In the genomic region with DNA sequence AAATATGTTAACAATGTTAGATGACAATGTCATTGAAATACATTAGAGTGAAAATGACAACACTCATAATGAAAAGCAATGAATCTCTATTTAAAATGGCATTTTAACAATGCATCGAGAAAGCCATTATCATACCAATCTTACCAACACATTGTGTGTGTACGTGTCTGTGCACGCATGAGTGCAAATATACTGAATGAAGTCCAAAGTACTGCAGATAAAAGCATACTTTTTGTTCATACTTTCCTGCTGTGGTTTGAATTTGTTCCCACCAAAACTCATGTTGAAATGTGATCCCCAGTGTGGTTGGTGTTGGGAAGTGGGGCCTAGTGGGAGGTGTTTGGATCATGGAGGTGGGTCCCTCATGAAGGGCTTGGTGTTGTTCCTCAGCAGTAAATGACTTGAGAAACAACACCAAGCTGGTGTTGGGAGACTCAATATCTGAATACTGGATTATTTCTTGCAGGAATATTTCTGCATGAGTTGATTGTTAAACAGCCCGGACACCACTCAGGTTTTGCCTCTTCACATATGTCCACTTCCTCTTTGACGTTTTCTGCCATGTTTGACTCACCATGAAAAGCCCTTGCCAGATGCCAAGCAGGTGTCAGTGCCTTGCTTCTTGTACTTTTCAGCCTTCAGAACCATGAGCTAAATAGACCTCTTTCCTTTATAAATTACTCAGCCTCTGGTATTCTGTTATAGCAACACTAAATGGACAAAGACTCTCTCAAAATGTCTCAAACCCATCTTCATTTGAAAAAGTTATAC, we compare ENCODE assay signal across 8 cellular contexts. TPM values are rescaled to one million over a fixed set of nuclear protein-coding genes. Genes with fewer than 3 reads are reported as not detected.
DNase-seq lines count a peak whose midpoint lies in the region; ATAC-seq, FAIRE-seq and TF ChIP-seq lines count a peak whose summit lies in the region.

No MANE protein-coding gene starts in this region.

- no peak overlapping the region for H3K4me3 Mint-ChIP-seq in nephron

- H3F3A ChIP-seq in PC-9 (ENCODE audit: insufficient read depth, low read depth): 0 out of 2 replicates have a peak, but pooled peaks cover 2% of the 10 kb centered on the region

- TF ChIP-seq POLR2A in Peyer's patch (IDR thresholded peaks at IDR 0.05): no peak

- no peaks in the 10 kb centered on the region for H3K79me2 ChIP-seq in PC-9 (ENCODE audit: low read depth)

- no peak overlapping the region for H3K4me3 ChIP-seq in PC-9
- H3K4me3 ChIP-seq in Peyer's patch: no peak overlapping the region

- no peaks in the 10 kb centered on the region for H3K36me3 Mint-ChIP-seq in nephron (ENCODE audit: low read depth)

- H3K36me3 ChIP-seq in PC-9 (ENCODE audit: low read depth) (no peaks in the 10 kb centered on the region), Peyer's patch (no peaks in the 10 kb centered on the region)

- CTCF ChIA-PET in PC-9 (lab: Charles Lee): interaction anchor here (0.6 to 0.9 kb wide), 2 partner anchors 24 to 484 kb away, joined by 4 read pairs; a partner anchor contains a TSS

- TF ChIP-seq CTCF in PC-9 (conservative IDR thresholded peaks at IDR 0.05) (no peak), nephron (IDR thresholded peaks at IDR 0.05; ENCODE audit: unreplicated experiment in 3 of 3) (no peak), Peyer's patch (IDR thresholded peaks at IDR 0.05) (no peak)

- BruUV-seq in PC-9 (replicated peaks; lab: Mats Ljungman, UMichigan): no TSS peak

- ATAC-seq in HG02938 (IDR thresholded peaks at IDR 0.05; ENCODE audit: unreplicated experiment) (peak; percentile 36), Right ventricle myocardium superior (ENCODE audit: poor library complexity) (no peak), GM21526 (IDR thresholded peaks at IDR 0.05; ENCODE audit: low FRiP score, unreplicated experiment) (no peak)

- H3K27me3 Mint-ChIP-seq in nephron (ENCODE audit: low read depth): no peaks in the 10 kb centered on the region

- peak overlapping the region; percentile 64 to 95 (median 80) for H3K27ac Mint-ChIP-seq in nephron

- no peaks in the 10 kb centered on the region for H4K20me1 ChIP-seq in PC-9 (ENCODE audit: insufficient read depth)

- no peaks in the 10 kb centered on the region for H3K27me3 ChIP-seq in PC-9 (ENCODE audit: insufficient read depth, low read depth)
- no peaks in the 10 kb centered on the region for H3K27me3 ChIP-seq in Peyer's patch

- H3K27ac ChIP-seq in PC-9 (no peak overlapping the region), Peyer's patch (no peak overlapping the region)

- peak overlapping the region; percentile 40; the same call in 1 of the 2 replicates for H2AFZ ChIP-seq in PC-9

- no peaks in the 10 kb centered on the region for H3K9me3 Mint-ChIP-seq in nephron

- FAIRE-seq in GM18507 (lab: Jason Lieb, UNC): peak; percentile 90

- POLR2A ChIA-PET in PC-9 (lab: Charles Lee; ENCODE audit: unreplicated experiment): no interaction called here

- H3K9me3 ChIP-seq in PC-9 (ENCODE audit: insufficient read depth, low read depth): no peaks in the 10 kb centered on the region
- no peaks in the 10 kb centered on the region for H3K9me3 ChIP-seq in Peyer's patch

- H3K4me2 ChIP-seq in PC-9: no peak overlapping the region

- H3K4me1 ChIP-seq in PC-9 (replicated peaks; ENCODE audit: insufficient read depth): peaks cover 12% of the 10 kb centered on the region
- H3K4me1 ChIP-seq in Peyer's patch: peaks cover 0 to 7% (median 0%) of the 10 kb centered on the region in 4 donors

- intact Hi-C loops in PC-9 (cut with micrococcal nuclease; ENCODE audit: unreplicated experiment): loop anchor here (1.0 to 5.0 kb wide), 5 partner anchors 24 to 283 kb away; a partner anchor contains a TSS
- intact Hi-C loops in Right ventricle myocardium superior (cut with DNase I): no loop called here

- H3K9me2 ChIP-seq in PC-9 (ENCODE audit: insufficient read depth): no peaks in the 10 kb centered on the region

- DNase-seq in GM18507 (ENCODE audit: extremely low spot score, insufficient read length, low read depth) (no peak), PC-9 (peak in 1 of 2 experiments; percentile 54), Peyer's patch (no peak), Right ventricle myocardium superior (no peak), NCI-H1048 (lab: John Stamatoyannopoulos, UW) (no peak)

- H3K4me1 Mint-ChIP-seq in nephron: peaks cover 12% of the 10 kb centered on the region

RNA-seq across cellular contexts. Expression of a gene that starts 24.5 kb away (rescaled TPM):
- total RNA-seq in PC-9 (2021) (48.4 and 50.8 TPM in 2 replicates), Peyer's patch (10 to 100 TPM; 25.6 to 79.4 (median 71.1) TPM), Right ventricle myocardium superior (0.19 TPM)

Comparison
In these comparisons a context has a peak if more than half of its experiments do, and no peak if none do; other contexts are left out.
1. RNA of a gene that starts 24.5 kb away (total RNA-seq): 25.6 to 79.4 TPM in Peyer's patch and 48.4 to 50.8 TPM in PC-9; 0.19 TPM in Right ventricle myocardium superior (single experiment); every median in the first group is over 10 times any median in the second.